11 cellular contexts compared by ENCODE assay signal in the genomic region with DNA sequence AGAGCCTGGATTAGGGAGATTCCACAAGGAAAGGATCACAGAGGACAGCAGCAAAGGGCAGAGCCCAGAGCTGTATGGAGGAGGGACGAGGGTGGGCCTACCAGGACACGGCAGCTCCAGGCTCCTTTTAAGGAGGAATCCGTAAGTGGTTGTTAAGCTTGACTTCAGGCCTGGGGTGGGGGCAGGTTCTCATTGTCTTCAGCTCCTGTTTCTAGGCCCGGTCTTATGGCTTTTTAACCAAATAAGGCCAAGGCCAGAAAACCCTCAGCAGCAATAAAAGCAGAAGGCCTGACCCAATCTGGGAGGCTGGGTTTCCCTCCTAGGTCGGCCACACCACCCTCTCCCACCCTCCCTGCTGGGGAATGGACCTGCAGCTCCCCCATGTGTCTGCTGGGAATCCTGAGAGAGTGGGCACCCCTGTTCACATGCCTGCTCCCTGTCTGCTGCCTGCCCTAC.
A peak's percentile ranks its signal among the peaks of the same experiment; 100 is the strongest.
DNase-seq lines count a peak whose midpoint lies in the region; TF ChIP-seq lines count a peak whose summit lies in the region.
"Had no signal": no experiment of that assay in that cellular context is flagged by ENCODE, and none has a peak within 500 bp of the region (broad histone marks: within the 10 kb centered on the region; RNA-seq: fewer than 3 reads in every experiment).

No MANE protein-coding gene starts in this region.

- TF ChIP-seq POLR2A in stomach (IDR thresholded peaks at IDR 0.05) (no peak), suprapubic skin (IDR thresholded peaks at IDR 0.05) (no peak)

- no peaks in the 10 kb centered on the region for H3K36me3 ChIP-seq in adipocyte (ENCODE audit: control insufficient read depth, insufficient read depth, low read length, severe bottlenecking)
- H3K36me3 ChIP-seq in left ventricle myocardium inferior, result no peaks in the 10 kb centered on the region
- no peaks in the 10 kb centered on the region for H3K36me3 ChIP-seq in stomach
- H3K36me3 ChIP-seq in suprapubic skin, result no peaks in the 10 kb centered on the region

- peaks cover 8% of the 10 kb centered on the region for H3K4me1 ChIP-seq in adipocyte (ENCODE audit: control insufficient read depth, insufficient read depth, low read length)
- peaks cover 26% of the 10 kb centered on the region for H3K4me1 ChIP-seq in left ventricle myocardium inferior
- peaks cover 6 to 53% (median 26%) of the 10 kb centered on the region in 4 donors for H3K4me1 ChIP-seq in stomach
- H3K4me1 ChIP-seq in suprapubic skin, result peaks cover 18% of the 10 kb centered on the region

- H3K4me3 ChIP-seq in HFF-Myc (replicated peaks; ENCODE audit: low read depth, low read length) (no peak overlapping the region), adipocyte (ENCODE audit: low read length) (no peak overlapping the region), left ventricle myocardium inferior (no peak overlapping the region), stomach (no peak overlapping the region), suprapubic skin (no peak overlapping the region)
- H3K4me3 ChIP-seq: lung had no signal

- H3K27me3 ChIP-seq in adipocyte (replicated peaks; ENCODE audit: control insufficient read depth, insufficient read depth, low read length) (no peaks in the 10 kb centered on the region), left ventricle myocardium inferior (ENCODE audit: low read depth) (no peaks in the 10 kb centered on the region), stomach (no peaks in the 10 kb centered on the region), suprapubic skin (no peaks in the 10 kb centered on the region)

- no peak for TF ChIP-seq EP300 in stomach (IDR thresholded peaks at IDR 0.05)
- TF ChIP-seq EP300 in suprapubic skin (IDR thresholded peaks at IDR 0.05), result no peak

- intact Hi-C loops in left ventricle myocardium inferior (cut with micrococcal nuclease) (no loop called here), stomach (cut with DNase I; ENCODE audit: low total_unique reads) (no loop called here)

- H3K27ac ChIP-seq in left ventricle myocardium inferior (replicated peaks), result peak overlapping the region; percentile 70
- H3K27ac ChIP-seq in stomach, result peak overlapping the region in 4 of 5 donors; percentile 60 to 83 (median 63)
- no peak overlapping the region for H3K27ac ChIP-seq in suprapubic skin
- H3K27ac ChIP-seq: VCaP had no signal

- 49 to 70% (median 65%) methylated on average over 4 to 5 of the region's 5 CpGs for WGBS in stomach, 5 donors
- WGBS in suprapubic skin, result 64% methylated on average over 4 of the region's 5 CpGs

- no peak overlapping the region for H3K9ac ChIP-seq in adipocyte (ENCODE audit: low read length)

- DNase-seq in HFF-Myc (ENCODE audit: extremely low read depth, low read depth) (no peak), adipocyte (ENCODE audit: low read depth) (peak; percentile 11), left ventricle myocardium inferior (no peak), stomach (no peak), hypothalamus (lab: John Stamatoyannopoulos, UW) (no peak), suprapubic skin (ENCODE audit: low spot score in 2 of 2) (no peak), NCI-H526 (lab: John Stamatoyannopoulos, UW) (no peak), NCI-H510A (lab: John Stamatoyannopoulos, UW) (no peak)
- DNase-seq: NCI-H1092 treated with DMSO at 0.1 percent for 48 hours had no signal

- peak; percentile 16 for TF ChIP-seq CTCF in HFF-Myc (IDR thresholded peaks at IDR 0.05; ENCODE audit: low read depth, low read length, missing control alignments)
- peak; percentile 34 for TF ChIP-seq CTCF in left ventricle myocardium inferior (IDR thresholded peaks at IDR 0.05; ENCODE audit: borderline replicate concordance)
- TF ChIP-seq CTCF in stomach (IDR thresholded peaks at IDR 0.05), result no peak
- TF ChIP-seq CTCF in suprapubic skin (IDR thresholded peaks at IDR 0.05), result no peak

- no peaks in the 10 kb centered on the region for H3K9me3 ChIP-seq in adipocyte (ENCODE audit: control insufficient read depth, low read length)
- H3K9me3 ChIP-seq in left ventricle myocardium inferior (replicated peaks), result no peaks in the 10 kb centered on the region
- H3K9me3 ChIP-seq in stomach, result no peaks in the 10 kb centered on the region
- no peaks in the 10 kb centered on the region for H3K9me3 ChIP-seq in suprapubic skin

Comparison
In these comparisons a context has a peak if more than half of its experiments do, and no peak if none do; other contexts are left out.
1. CTCF ChIP-seq: peak in HFF-Myc (single experiment) and left ventricle myocardium inferior (single experiment); none in stomach (0 of 7) and suprapubic skin (0 of 2).